Comparison of ENCODE assay signal across 19 cellular contexts in genomic region chr13:29105779-29106178, GRCh38.
DNase-seq lines count a peak whose midpoint lies in the region; ATAC-seq, FAIRE-seq and TF ChIP-seq lines count a peak whose summit lies in the region.
"Had no signal": no experiment of that assay in that cellular context is flagged by ENCODE, and none has a peak within 500 bp of the region (broad histone marks: within the 10 kb centered on the region; RNA-seq: fewer than 3 reads in every experiment).

No MANE protein-coding gene starts in this region.

- TF ChIP-seq RAD21 in liver (IDR thresholded peaks at IDR 0.05) (peak; percentile 25 to 59), HepG2 (CRISPR knock-in tag; IDR thresholded peaks at IDR 0.05) (no peak), GM12878 (IDR thresholded peaks at IDR 0.05; ENCODE audit: insufficient read depth, low read depth, low read length) (no peak)

- BruUV-seq in HepG2 (replicated peaks; lab: Mats Ljungman, UMichigan) (no TSS peak), GM12878 (replicated peaks; lab: Mats Ljungman, UMichigan) (no TSS peak)

- no peaks in the 10 kb centered on the region for H3K36me3 ChIP-seq in liver (ENCODE audit: control insufficient read depth in 4 of 4, insufficient read depth in 3 of 4, low read depth in 1 of 4, low read length in 3 of 4)
- no peaks in the 10 kb centered on the region for H3K36me3 ChIP-seq in HepG2 (replicated peaks in 1 of 2; ENCODE audit: control insufficient read depth in 1 of 2, insufficient read depth in 2 of 2, low read length in 2 of 2)
- no peaks in the 10 kb centered on the region for H3K36me3 ChIP-seq in Loucy (ENCODE audit: insufficient read depth, low read length)
- no peaks in the 10 kb centered on the region for H3K36me3 ChIP-seq in GM12878 (ENCODE audit: control insufficient read depth in 2 of 2, insufficient read depth in 2 of 2, low read length in 1 of 2)
- H3K36me3 ChIP-seq: cardiac muscle cell, MG63, neutrophil had no signal

- no peak for DNase-seq in HepG2 (ENCODE audit: low spot score)
- DNase-seq in GM12878 (ENCODE audit: low read depth, low spot score), result no peak
- no peak for DNase-seq in UCSD-AML1 (lab: John Stamatoyannopoulos, UW; ENCODE audit: unreplicated experiment)
- DNase-seq in stimulated activated CD4-positive, alpha-beta T cell treated with anti-CD3 and anti-CD28 coated beads, Interleukin-2, amount 100 ng/mL, for 48 hours, result no peak
- DNase-seq in islet precursor cell, result no peak
- DNase-seq: activated naive CD8-positive, alpha-beta T cell treated with anti-CD3 and anti-CD28 coated beads for 36 hours; effector CD8-positive, alpha-beta T cell; foreskin keratinocyte; immature natural killer cell; MG63; NCI-H2107; NCI-H774 had no signal

- no peaks in the 10 kb centered on the region for H3K4me1 ChIP-seq in liver (ENCODE audit: control insufficient read depth in 4 of 4, insufficient read depth in 4 of 4, low read length in 3 of 4)
- no peaks in the 10 kb centered on the region for H3K4me1 ChIP-seq in HepG2 (ENCODE audit: insufficient read depth, low read length)
- no peaks in the 10 kb centered on the region for H3K4me1 ChIP-seq in Loucy (ENCODE audit: insufficient read depth, low read length, poor library complexity, severe bottlenecking)
- H3K4me1 ChIP-seq in GM12878 (ENCODE audit: control insufficient read depth, insufficient read depth, low read length), result no peaks in the 10 kb centered on the region
- H3K4me1 ChIP-seq: foreskin keratinocyte had no signal

- no peak overlapping the region for H3K4me2 ChIP-seq in HepG2 (ENCODE audit: low read depth, low read length)
- no peak overlapping the region for H3K4me2 ChIP-seq in Loucy (ENCODE audit: low read depth, low read length, poor library complexity, severe bottlenecking)
- no peak overlapping the region for H3K4me2 ChIP-seq in GM12878 (ENCODE audit: control insufficient read depth, insufficient read depth)

- WGBS in liver, result 71% methylated on average over 4 of the region's 4 CpGs
- WGBS in HepG2 (ENCODE audit: low lambda C conversion rate), result 26% methylated on average over 2 of the region's 4 CpGs
- 79% methylated on average over 4 of the region's 4 CpGs for WGBS in GM12878 (ENCODE audit: insufficient coverage, insufficient replicate concordance, low lambda C conversion rate, missing lambda C conversion rate)

- TF ChIP-seq CTCF in liver (IDR thresholded peaks at IDR 0.05; ENCODE audit: low read depth, low read length, missing input control) (peak; percentile 22), HepG2 (CRISPR knock-in tag; IDR thresholded peaks at IDR 0.05) (no peak), Loucy (conservative IDR thresholded peaks at IDR 0.05; ENCODE audit: low read length) (0 out of 2 replicates have a peak, but pooled peaks have one; percentile 37), GM12878 (IDR thresholded peaks at IDR 0.05 in 2 of 3, conservative IDR thresholded peaks at IDR 0.05 in 1 of 3; ENCODE audit: control insufficient read depth in 2 of 3, extremely low read depth in 1 of 3, insufficient read depth in 1 of 3, low read depth in 3 of 3, low read length in 3 of 3) (peak; percentile 18 to 30 (median 27); a peak in 4 of 6 replicates)

- H4K20me1 ChIP-seq in HepG2 (ENCODE audit: insufficient read depth, low read length) (no peaks in the 10 kb centered on the region), Loucy (ENCODE audit: insufficient read depth, low read length, poor library complexity, severe bottlenecking) (no peaks in the 10 kb centered on the region), GM12878 (ENCODE audit: control insufficient read depth, insufficient read depth) (no peaks in the 10 kb centered on the region)

- intact Hi-C loops in HepG2 (cut with micrococcal nuclease; ENCODE audit: unreplicated experiment) (no loop called here), GM12878 (cut with micrococcal nuclease; ENCODE audit: unreplicated experiment) (no loop called here)

- H3K9ac ChIP-seq in liver (ENCODE audit: low read depth in 1 of 2, low read length in 2 of 2) (no peak overlapping the region), HepG2 (ENCODE audit: insufficient read depth, low read depth, low read length) (no peak overlapping the region), Loucy (ENCODE audit: low read depth, low read length, poor library complexity, severe bottlenecking) (no peak overlapping the region), GM12878 (ENCODE audit: control insufficient read depth, insufficient read depth, low read length) (no peak overlapping the region)

- no peak overlapping the region for H3K4me3 ChIP-seq in liver (ENCODE audit: low read depth in 1 of 3, low read length in 3 of 3)
- no peak overlapping the region for H3K4me3 ChIP-seq in HepG2 (replicated peaks in 1 of 3; ENCODE audit: insufficient read depth in 1 of 3, low read depth in 2 of 3, low read length in 3 of 3)
- H3K4me3 ChIP-seq in Loucy (ENCODE audit: low read length, poor library complexity, severe bottlenecking), result no peak overlapping the region
- H3K4me3 ChIP-seq in GM12878, result no peak overlapping the region
- H3K4me3 ChIP-seq: cardiac muscle cell, MG63 had no signal

- H3K27me3 ChIP-seq in liver (ENCODE audit: control insufficient read depth in 4 of 4, insufficient read depth in 4 of 4, low read length in 3 of 4) (no peaks in the 10 kb centered on the region), HepG2 (ENCODE audit: control insufficient read depth in 1 of 2, insufficient read depth in 2 of 2, low read length in 2 of 2) (no peaks in the 10 kb centered on the region), Loucy (ENCODE audit: insufficient read depth, low read length, poor library complexity, severe bottlenecking) (no peaks in the 10 kb centered on the region), GM12878 (replicated peaks in 1 of 2; ENCODE audit: control insufficient read depth in 2 of 2, insufficient read depth in 2 of 2, low read length in 1 of 2) (no peaks in the 10 kb centered on the region)
- H3K27me3 ChIP-seq: cardiac muscle cell, foreskin keratinocyte, neutrophil had no signal

- H3F3A ChIP-seq in Loucy (ENCODE audit: low read depth), result no peaks in the 10 kb centered on the region

- no peaks in the 10 kb centered on the region for H3K9me3 ChIP-seq in liver (ENCODE audit: control insufficient read depth in 4 of 4, low read length in 3 of 4)
- peaks cover 78% of the 10 kb centered on the region for H3K9me3 ChIP-seq in HepG2 (ENCODE audit: low read length)
- H3K9me3 ChIP-seq in Loucy (ENCODE audit: insufficient read depth, low read depth, low read length), result no peaks in the 10 kb centered on the region
- no peaks in the 10 kb centered on the region for H3K9me3 ChIP-seq in GM12878 (replicated peaks; ENCODE audit: control insufficient read depth, insufficient read depth, low read length)
- H3K9me3 ChIP-seq: MG63, neutrophil had no signal

- ATAC-seq in HepG2 (no peak), GM12878 (no peak), esophagus mucosa (no peak)
- ATAC-seq: activated CD4-positive, CD25-positive, alpha-beta regulatory T cell treated with anti-CD3 and anti-CD28 coated beads, Interleukin-2, amount 50 U/mL, for 24 hours; foreskin keratinocyte had no signal

- no peak for FAIRE-seq in HepG2 (lab: Jason Lieb, UNC)
- no peak for FAIRE-seq in GM12878 (lab: Jason Lieb, UNC)
- FAIRE-seq: D721Med had no signal

- no peak for TF ChIP-seq POLR2A in HepG2 (IDR thresholded peaks at IDR 0.05; ENCODE audit: insufficient read depth in 1 of 2, low read depth in 2 of 2, low read length in 2 of 2)
- no peak for TF ChIP-seq POLR2A in GM12878 (IDR thresholded peaks at IDR 0.05; ENCODE audit: low read depth, low read length)

- RAD21 ChIA-PET in GM12878 (lab: Charles Lee; ENCODE audit: unreplicated experiment), result no interaction called here

- H3K79me2 ChIP-seq in HepG2 (ENCODE audit: insufficient read depth, low read length), result no peaks in the 10 kb centered on the region
- H3K79me2 ChIP-seq in Loucy (ENCODE audit: insufficient read depth, low read length), result no peaks in the 10 kb centered on the region
- no peaks in the 10 kb centered on the region for H3K79me2 ChIP-seq in GM12878 (ENCODE audit: control insufficient read depth, insufficient read depth, low read length)

- TF ChIP-seq EP300 in HepG2 (IDR thresholded peaks at IDR 0.05; ENCODE audit: low read depth in 2 of 2, low read length in 2 of 2) (no peak), HepG2 (CRISPR knock-in tag; IDR thresholded peaks at IDR 0.05; ENCODE audit: borderline replicate concordance) (no peak), GM12878 (IDR thresholded peaks at IDR 0.05; ENCODE audit: borderline replicate concordance in 1 of 2, control insufficient read depth in 1 of 2, low read depth in 2 of 2, low read length in 2 of 2) (no peak)

- POLR2A ChIA-PET in HepG2 (lab: Yijun Ruan, JAX) (no interaction called here), GM12878 (lab: Charles Lee) (no interaction called here)

- H3K27ac ChIP-seq in liver (ENCODE audit: low read depth in 1 of 2, low read length in 2 of 2), result no peak overlapping the region
- no peak overlapping the region for H3K27ac ChIP-seq in HepG2 (ENCODE audit: extremely low read length, insufficient read depth, low read length)
- no peak overlapping the region for H3K27ac ChIP-seq in GM12878 (ENCODE audit: control insufficient read depth, insufficient read depth)
- H3K27ac ChIP-seq: cardiac muscle cell, foreskin keratinocyte, neutrophil had no signal

- H3K9me2 ChIP-seq in Loucy (replicated peaks; ENCODE audit: low read depth, low read length), result no peaks in the 10 kb centered on the region

- H2AFZ ChIP-seq in HepG2 (ENCODE audit: low read length), result no peak overlapping the region
- no peak overlapping the region for H2AFZ ChIP-seq in Loucy (ENCODE audit: low read length)
- no peak overlapping the region for H2AFZ ChIP-seq in GM12878 (ENCODE audit: control insufficient read depth, low read depth, low read length)

- in situ Hi-C loops in HepG2 (cut with HindIII; ENCODE audit: extremely low pct_ligation_motif_present, low pct_unique_long_range_greater_than_20kb), result no loop called here
- in situ Hi-C loops in GM12878 (cut with MboI), result no loop called here

- CTCF ChIA-PET in HepG2 (lab: Yijun Ruan, JAX; ENCODE audit: low intra/inter-chr PET ratio, low total read pairs) (no interaction called here), GM12878 (lab: Yijun Ruan, JAX) (interaction anchor here (0.9 kb wide), 1 partner anchor 8 kb away, joined by 3 read pairs; no protein-coding TSS in a partner anchor)

- SMC1A ChIA-PET in GM12878 (lab: Charles Lee; ENCODE audit: uncharacterized antibody, unreplicated experiment), result no interaction called here

TF ChIP-seq in liver, 16 proteins besides CTCF, POLR2A, EP300 and RAD21 (continues in another document):
- TF ChIP-seq FOXA2 (IDR thresholded peaks at IDR 0.05), result no peak

TF ChIP-seq in HepG2, 621 proteins besides CTCF, POLR2A, EP300 and RAD21 (continues in another document):
- no peak for TF ChIP-seq RCOR2 (CRISPR knock-in tag; IDR thresholded peaks at IDR 0.05)

TF ChIP-seq in GM12878, 131 proteins besides CTCF, POLR2A, EP300 and RAD21 (continues in another document):
- no peak for TF ChIP-seq USF2 (IDR thresholded peaks at IDR 0.05; ENCODE audit: borderline replicate concordance, low read depth, low read length)
